In genomic region chr17:80941743-80942211, GRCh38 we compare ENCODE assay signal across 15 cellular contexts. TPM values are rescaled to one million over a fixed set of nuclear protein-coding genes. Genes with fewer than 3 reads are reported as not detected.
DNase-seq lines count a peak whose midpoint lies in the region; ATAC-seq and TF ChIP-seq lines count a peak whose summit lies in the region.
"Had no signal": no experiment of that assay in that cellular context is flagged by ENCODE, and none has a peak within 500 bp of the region (broad histone marks: within the 10 kb centered on the region; RNA-seq: fewer than 3 reads in every experiment).

No MANE protein-coding gene starts in this region.

- H2BK5ac ChIP-seq in H9 (ENCODE audit: insufficient read length, low read length): no peak overlapping the region

- H3K56ac ChIP-seq in H9 (ENCODE audit: insufficient read length, low read depth, low read length): no peak overlapping the region

- no peak overlapping the region for H2AFZ ChIP-seq in H9 (ENCODE audit: low read length)

- H3K36me3 ChIP-seq in lower lobe of right lung (peaks cover 17% of the 10 kb centered on the region), suprapubic skin (peaks cover 12% of the 10 kb centered on the region)

- WGBS in H9 (ENCODE audit: extremely low coverage, insufficient read length, low lambda C conversion rate): no CpG with 5 or more reads among the region's 28 CpGs
- 66% methylated on average over 22 of the region's 28 CpGs for WGBS in suprapubic skin

- H3K4me2 ChIP-seq in H9 (ENCODE audit: insufficient read depth, insufficient read length, low read length): no peak overlapping the region

- intact Hi-C loops in lower lobe of right lung (cut with DNase I): no loop called here

- H3K9ac ChIP-seq in H9 (ENCODE audit: extremely low read depth, insufficient read length, low read length): no peak overlapping the region

- no peak overlapping the region for H4K91ac ChIP-seq in H9 (ENCODE audit: insufficient read length, low read depth, low read length)

- H2BK12ac ChIP-seq in H9 (ENCODE audit: insufficient read length, low read depth, low read length): no peak overlapping the region

- no peak for TF ChIP-seq POLR2A in suprapubic skin (IDR thresholded peaks at IDR 0.05)

- no peak overlapping the region for H2BK120ac ChIP-seq in H9 (ENCODE audit: low read depth, low read length, poor library complexity, severe bottlenecking)

- no peaks in the 10 kb centered on the region for H3K79me1 ChIP-seq in H9 (ENCODE audit: insufficient read depth, low read depth, low read length, poor library complexity, severe bottlenecking)

- H3K4me3 ChIP-seq in lower lobe of right lung (no peak overlapping the region), suprapubic skin (no peak overlapping the region)
- H3K4me3 ChIP-seq: SK-N-MC had no signal

- no peak for TF ChIP-seq EP300 in suprapubic skin (IDR thresholded peaks at IDR 0.05)

- no peaks in the 10 kb centered on the region for H3K9me3 Mint-ChIP-seq in H9
- H3K9me3 Mint-ChIP-seq: activated naive CD4-positive, alpha-beta T cell treated with anti-CD3 and anti-CD28 coated beads, Interleukin-2, amount 50 U/mL, for 24 hours had no signal

- no peak for TF ChIP-seq CTCF in H9 (conservative IDR thresholded peaks at IDR 0.05)
- no peak for TF ChIP-seq CTCF in lower lobe of right lung (IDR thresholded peaks at IDR 0.05)
- no peak for TF ChIP-seq CTCF in suprapubic skin (IDR thresholded peaks at IDR 0.05)

- H3K27ac Mint-ChIP-seq in H9: peak overlapping the region in 2 of 3 experiments; percentile 28 to 67; a peak in 2 of 7 replicates
- H3K27ac Mint-ChIP-seq: activated CD4-positive, alpha-beta T cell treated with anti-CD3 and anti-CD28 coated beads for 36 hours; activated naive CD4-positive, alpha-beta T cell treated with anti-CD3 and anti-CD28 coated beads, Interleukin-2, amount 50 U/mL, for 24 hours had no signal

- no peaks in the 10 kb centered on the region for H3K23me2 ChIP-seq in H9 (ENCODE audit: insufficient read length, low read depth, low read length, poor library complexity, severe bottlenecking)

- H3K14ac ChIP-seq in H9 (ENCODE audit: insufficient read depth, low read length): no peak overlapping the region; the same call in 1 of the 2 replicates

- H3K27me3 ChIP-seq in H9 (ENCODE audit: insufficient read depth, low read length): no peaks in the 10 kb centered on the region
- no peaks in the 10 kb centered on the region for H3K27me3 ChIP-seq in lower lobe of right lung (ENCODE audit: low read depth)
- no peaks in the 10 kb centered on the region for H3K27me3 ChIP-seq in suprapubic skin
- H3K27me3 ChIP-seq: neutrophil had no signal

- H3K27ac ChIP-seq in H9 (ENCODE audit: insufficient read length, low read depth, low read length): no peak overlapping the region
- peak overlapping the region; percentile 40 for H3K27ac ChIP-seq in cingulate gyrus (ENCODE audit: low read depth, low read length)
- H3K27ac ChIP-seq in lower lobe of right lung: peak overlapping the region; percentile 64
- H3K27ac ChIP-seq in suprapubic skin: peak overlapping the region; percentile 46
- H3K27ac ChIP-seq: SK-N-MC had no signal

- ATAC-seq in lower lobe of right lung (peak in 1 of 2 donors; percentile 32), HG03460 (IDR thresholded peaks at IDR 0.05; ENCODE audit: unreplicated experiment) (no peak), HG02973 (IDR thresholded peaks at IDR 0.05; ENCODE audit: unreplicated experiment) (no peak)
- ATAC-seq: activated CD4-positive, alpha-beta T cell treated with anti-CD3 and anti-CD28 coated beads for 36 hours had no signal

- no peaks in the 10 kb centered on the region for H3K79me2 ChIP-seq in H9 (ENCODE audit: insufficient read depth, low read length)

- H2AK5ac ChIP-seq in H9 (ENCODE audit: insufficient read length, low read length): no peak overlapping the region

- H3K27me3 Mint-ChIP-seq in H9 (ENCODE audit: low read depth): no peaks in the 10 kb centered on the region
- H3K27me3 Mint-ChIP-seq: activated CD4-positive, alpha-beta T cell treated with anti-CD3 and anti-CD28 coated beads for 36 hours; activated naive CD4-positive, alpha-beta T cell treated with anti-CD3 and anti-CD28 coated beads, Interleukin-2, amount 50 U/mL, for 24 hours had no signal

- peaks cover 4% of the 10 kb centered on the region for H4K20me1 ChIP-seq in H9 (ENCODE audit: control insufficient read depth, insufficient read depth, insufficient read length)

- no peak overlapping the region for H4K8ac ChIP-seq in H9 (replicated peaks; ENCODE audit: insufficient read length, low read depth, low read length)

- H3K4me1 Mint-ChIP-seq in H9: peaks cover 0 to 18% of the 10 kb centered on the region in 2 experiments; a peak in 3 of 4 replicates

- H2BK20ac ChIP-seq in H9 (ENCODE audit: low read depth, low read length, poor library complexity, severe bottlenecking): no peak overlapping the region

- H3K23ac ChIP-seq in H9 (ENCODE audit: insufficient read length, low read depth, low read length): no peak overlapping the region

- H3K4me1 ChIP-seq in H9 (ENCODE audit: insufficient read depth, low read length): no peaks in the 10 kb centered on the region
- peaks cover 30% of the 10 kb centered on the region for H3K4me1 ChIP-seq in lower lobe of right lung
- H3K4me1 ChIP-seq in suprapubic skin: peaks cover 23% of the 10 kb centered on the region

- H3K4ac ChIP-seq in H9 (ENCODE audit: low read depth, low read length): no peak overlapping the region

- DNase-seq in H9 (no peak), lower lobe of right lung (peak; percentile 47), suprapubic skin (ENCODE audit: low spot score in 2 of 2) (peak in 1 of 2 donors; percentile 66), activated T-cell treated with anti-CD3 and anti-CD28 coated beads for 4 hours (no peak)
- DNase-seq in stimulated activated CD4-positive, alpha-beta T cell treated with anti-CD3 and anti-CD28 coated beads, Interleukin-12 subunit alpha, Interleukin-12 subunit beta, amount 100 ng/mL, for 4 hours: no peak
- DNase-seq: activated CD4-positive, alpha-beta T cell treated with anti-CD3 and anti-CD28 coated beads for 36 hours; Calu3; NCI-H526; stimulated activated CD4-positive, alpha-beta T cell treated with anti-CD3 and anti-CD28 coated beads, Interleukin-1b, Interleukin-23, amount 100 ng/mL, for 48 hours had no signal

- H3K18ac ChIP-seq in H9 (ENCODE audit: insufficient read length, low read depth, low read length): no peak overlapping the region

- H4K5ac ChIP-seq in H9 (ENCODE audit: insufficient read length, low read depth, low read length): no peak overlapping the region

- H3K9me3 ChIP-seq in H9 (ENCODE audit: control insufficient read depth, low read depth, low read length) (no peaks in the 10 kb centered on the region), lower lobe of right lung (no peaks in the 10 kb centered on the region), suprapubic skin (no peaks in the 10 kb centered on the region)
- H3K9me3 ChIP-seq: neutrophil had no signal

- H3K4me3 Mint-ChIP-seq in H9: no peak overlapping the region
- H3K4me3 Mint-ChIP-seq: activated CD4-positive, alpha-beta T cell treated with anti-CD3 and anti-CD28 coated beads for 36 hours; activated naive CD4-positive, alpha-beta T cell treated with anti-CD3 and anti-CD28 coated beads, Interleukin-2, amount 50 U/mL, for 24 hours had no signal

- H2BK15ac ChIP-seq in H9 (ENCODE audit: low read depth, low read length): no peak overlapping the region

- H3K36me3 Mint-ChIP-seq in H9 (ENCODE audit: insufficient read depth in 1 of 3, low read depth in 3 of 3): peaks cover 12% of the 10 kb centered on the region in 3 experiments

- no peak overlapping the region for H3T11ph ChIP-seq in H9 (ENCODE audit: low read length)

RNA-seq across cellular contexts. Expression of gene CHMP6, which starts 49.9 kb away (rescaled TPM):
- total RNA-seq in H9 (2021) (23.4 and 25.0 TPM in 2 replicates), lower lobe of right lung (28.8 TPM), suprapubic skin (10 to 100 TPM; 17.5 to 35.6 (median 23.1) TPM)
